Comparison of ENCODE assay signal across 11 cellular contexts in genomic region chr12:52043386-52044212, GRCh38. TPM values are rescaled to one million over a fixed set of nuclear protein-coding genes. Genes with fewer than 3 reads are reported as not detected.
DNase-seq lines count a peak whose midpoint lies in the region; ATAC-seq and TF ChIP-seq lines count a peak whose summit lies in the region.
"Had no signal": no experiment of that assay in that cellular context is flagged by ENCODE, and none has a peak within 500 bp of the region (broad histone marks: within the 10 kb centered on the region; RNA-seq: fewer than 3 reads in every experiment).

No MANE protein-coding gene starts in this region.

- peaks cover 19% of the 10 kb centered on the region for H3K4me1 ChIP-seq in CD4-positive, CD25-positive, alpha-beta regulatory T cell (ENCODE audit: control insufficient read depth, insufficient read depth, low read length, poor library complexity, severe bottlenecking)
- H3K4me1 ChIP-seq in colonic mucosa, result peaks cover 9% of the 10 kb centered on the region

- no peaks in the 10 kb centered on the region for H3K36me3 Mint-ChIP-seq in CD4-positive, CD25-positive, alpha-beta regulatory T cell

- TF ChIP-seq CTCF in colonic mucosa (IDR thresholded peaks at IDR 0.05), result no peak

- peaks cover 0 to 27% (median 24%) of the 10 kb centered on the region in 4 donors for H3K4me1 Mint-ChIP-seq in CD4-positive, CD25-positive, alpha-beta regulatory T cell

- DNase-seq in CD4-positive, CD25-positive, alpha-beta regulatory T cell, result no peak
- DNase-seq in colonic mucosa, result no peak
- no peak for DNase-seq in left lobe of liver (ENCODE audit: low spot score)
- DNase-seq in activated T-cell treated with anti-CD3 and anti-CD28 coated beads, Interleukin-2, amount 50 U/mL, for 48 hours, result no peak
- DNase-seq in NCI-H2227 (lab: John Stamatoyannopoulos, UW; ENCODE audit: unreplicated experiment), result no peak
- DNase-seq: CD4-positive, alpha-beta T cell; NCI-H2171 treated with DMSO at 0.1 percent for 48 hours; stimulated activated CD4-positive, alpha-beta T cell treated with anti-CD3 and anti-CD28 coated beads, Interleukin-1b, Interleukin-23, amount 100 ng/mL, for 48 hours had no signal

- H3K27me3 ChIP-seq in CD4-positive, CD25-positive, alpha-beta regulatory T cell (ENCODE audit: control insufficient read depth, insufficient read depth, low read length), result no peaks in the 10 kb centered on the region
- no peaks in the 10 kb centered on the region for H3K27me3 ChIP-seq in colonic mucosa

- H3K36me3 ChIP-seq in CD4-positive, CD25-positive, alpha-beta regulatory T cell (ENCODE audit: control insufficient read depth, insufficient read depth, low read length), result no peaks in the 10 kb centered on the region
- H3K36me3 ChIP-seq in colonic mucosa, result no peaks in the 10 kb centered on the region

- H3K9me3 ChIP-seq in CD4-positive, CD25-positive, alpha-beta regulatory T cell (ENCODE audit: control insufficient read depth in 2 of 2, low read length in 2 of 2), result no peaks in the 10 kb centered on the region
- H3K9me3 ChIP-seq in colonic mucosa, result no peaks in the 10 kb centered on the region

- no peak overlapping the region for H3K4me3 Mint-ChIP-seq in CD4-positive, CD25-positive, alpha-beta regulatory T cell
- H3K4me3 Mint-ChIP-seq: CD4-positive, alpha-beta T cell had no signal

- peak overlapping the region; percentile 1 to 2 for H3K9ac ChIP-seq in colonic mucosa (ENCODE audit: low read depth in 2 of 2, low read length in 2 of 2)

- H3K27ac Mint-ChIP-seq in CD4-positive, CD25-positive, alpha-beta regulatory T cell, result no peak overlapping the region
- H3K27ac Mint-ChIP-seq: CD4-positive, alpha-beta T cell had no signal

- intact Hi-C loops in colonic mucosa (cut with DNase I), result no loop called here

- H3K4me3 ChIP-seq in CD4-positive, CD25-positive, alpha-beta regulatory T cell (ENCODE audit: low read depth, low read length), result no peak overlapping the region
- H3K4me3 ChIP-seq in colonic mucosa (no peak overlapping the region), skin epidermis (peak overlapping the region in 1 of 7 experiments; percentile 4)

- H3K27me3 Mint-ChIP-seq in CD4-positive, CD25-positive, alpha-beta regulatory T cell, result no peaks in the 10 kb centered on the region
- H3K27me3 Mint-ChIP-seq: CD4-positive, alpha-beta T cell had no signal

- no peak for ATAC-seq in CD4-positive, CD25-positive, alpha-beta regulatory T cell (ENCODE audit: low read depth in 2 of 2)
- ATAC-seq in left lobe of liver, result peak; percentile 11
- no peak for ATAC-seq in SK-N-SH treated with all-trans-retinoic acid at 6 μM for 48 hours
- ATAC-seq in HG02852 (IDR thresholded peaks at IDR 0.05; ENCODE audit: unreplicated experiment), result no peak

- no peaks in the 10 kb centered on the region for H3K9me3 Mint-ChIP-seq in CD4-positive, CD25-positive, alpha-beta regulatory T cell
- H3K9me3 Mint-ChIP-seq: CD4-positive, alpha-beta T cell had no signal

- H3K27ac ChIP-seq in CD4-positive, CD25-positive, alpha-beta regulatory T cell (ENCODE audit: insufficient read depth, low read length, poor library complexity, severe bottlenecking), result peak overlapping the region; percentile 23
- H3K27ac ChIP-seq in colonic mucosa (peak overlapping the region; percentile 53), skin epidermis (peak overlapping the region in 15 of 21 experiments; percentile 18 to 93 (median 66))

TF ChIP-seq in SK-N-SH treated with all-trans-retinoic acid at 6 μM for 48 hours, 23 proteins besides CTCF, POLR2A, EP300 and RAD21:
- no peak for TF ChIP-seq ESRRG (CRISPR knock-in tag; IDR thresholded peaks at IDR 0.05)
- TF ChIP-seq PPARA (CRISPR knock-in tag; IDR thresholded peaks at IDR 0.05; ENCODE audit: borderline replicate concordance), result no peak
- no peak for TF ChIP-seq GLIS3 (CRISPR knock-in tag; IDR thresholded peaks at IDR 0.05)
- no peak for TF ChIP-seq TOX (CRISPR knock-in tag; IDR thresholded peaks at IDR 0.05; ENCODE audit: borderline replicate concordance)
- TF ChIP-seq OSR1 (CRISPR knock-in tag; IDR thresholded peaks at IDR 0.05), result no peak
- TF ChIP-seq, protein P1, sequence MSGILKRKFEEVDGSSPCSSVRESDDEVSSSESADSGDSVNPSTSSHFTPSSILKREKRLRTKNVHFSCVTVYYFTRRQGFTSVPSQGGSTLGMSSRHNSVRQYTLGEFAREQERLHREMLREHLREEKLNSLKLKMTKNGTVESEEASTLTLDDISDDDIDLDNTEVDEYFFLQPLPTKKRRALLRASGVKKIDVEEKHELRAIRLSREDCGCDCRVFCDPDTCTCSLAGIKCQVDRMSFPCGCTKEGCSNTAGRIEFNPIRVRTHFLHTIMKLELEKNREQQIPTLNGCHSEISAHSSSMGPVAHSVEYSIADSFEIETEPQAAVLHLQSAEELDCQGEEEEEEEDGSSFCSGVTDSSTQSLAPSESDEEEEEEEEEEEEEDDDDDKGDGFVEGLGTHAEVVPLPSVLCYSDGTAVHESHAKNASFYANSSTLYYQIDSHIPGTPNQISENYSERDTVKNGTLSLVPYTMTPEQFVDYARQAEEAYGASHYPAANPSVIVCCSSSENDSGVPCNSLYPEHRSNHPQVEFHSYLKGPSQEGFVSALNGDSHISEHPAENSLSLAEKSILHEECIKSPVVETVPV (CRISPR knock-in tag; IDR thresholded peaks at IDR 0.05), result no peak
- no peak for TF ChIP-seq ARNTL (CRISPR knock-in tag; IDR thresholded peaks at IDR 0.05; ENCODE audit: borderline replicate concordance, low read depth)
- TF ChIP-seq ISL1 (CRISPR knock-in tag; IDR thresholded peaks at IDR 0.05), result no peak
- TF ChIP-seq ZFP30 (CRISPR knock-in tag; IDR thresholded peaks at IDR 0.05), result no peak
- TF ChIP-seq SNAI2 (CRISPR knock-in tag; IDR thresholded peaks at IDR 0.05), result no peak
- TF ChIP-seq RARB (CRISPR knock-in tag; IDR thresholded peaks at IDR 0.05), result no peak
- TF ChIP-seq ZFP3 (CRISPR knock-in tag; IDR thresholded peaks at IDR 0.05), result no peak
- no peak for TF ChIP-seq ZNF8 (CRISPR knock-in tag; IDR thresholded peaks at IDR 0.05)
- TF ChIP-seq BACH2 (CRISPR knock-in tag; IDR thresholded peaks at IDR 0.05; ENCODE audit: borderline replicate concordance), result no peak
- no peak for TF ChIP-seq TCF4 (CRISPR knock-in tag; IDR thresholded peaks at IDR 0.05; ENCODE audit: borderline replicate concordance)
- no peak for TF ChIP-seq ZNF565 (CRISPR knock-in tag; conservative IDR thresholded peaks at IDR 0.05; ENCODE audit: low read depth)
- TF ChIP-seq, protein P2, sequence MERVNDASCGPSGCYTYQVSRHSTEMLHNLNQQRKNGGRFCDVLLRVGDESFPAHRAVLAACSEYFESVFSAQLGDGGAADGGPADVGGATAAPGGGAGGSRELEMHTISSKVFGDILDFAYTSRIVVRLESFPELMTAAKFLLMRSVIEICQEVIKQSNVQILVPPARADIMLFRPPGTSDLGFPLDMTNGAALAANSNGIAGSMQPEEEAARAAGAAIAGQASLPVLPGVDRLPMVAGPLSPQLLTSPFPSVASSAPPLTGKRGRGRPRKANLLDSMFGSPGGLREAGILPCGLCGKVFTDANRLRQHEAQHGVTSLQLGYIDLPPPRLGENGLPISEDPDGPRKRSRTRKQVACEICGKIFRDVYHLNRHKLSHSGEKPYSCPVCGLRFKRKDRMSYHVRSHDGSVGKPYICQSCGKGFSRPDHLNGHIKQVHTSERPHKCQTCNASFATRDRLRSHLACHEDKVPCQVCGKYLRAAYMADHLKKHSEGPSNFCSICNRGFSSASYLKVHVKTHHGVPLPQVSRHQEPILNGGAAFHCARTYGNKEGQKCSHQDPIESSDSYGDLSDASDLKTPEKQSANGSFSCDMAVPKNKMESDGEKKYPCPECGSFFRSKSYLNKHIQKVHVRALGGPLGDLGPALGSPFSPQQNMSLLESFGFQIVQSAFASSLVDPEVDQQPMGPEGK (CRISPR knock-in tag; IDR thresholded peaks at IDR 0.05; ENCODE audit: borderline replicate concordance), result no peak
- no peak for TF ChIP-seq CSDC2 (CRISPR knock-in tag; IDR thresholded peaks at IDR 0.05)
- no peak for TF ChIP-seq ZC3H10 (CRISPR knock-in tag; IDR thresholded peaks at IDR 0.05)

RNA-seq across cellular contexts. Expression of gene NR4A1, which starts 7.6 kb away (rescaled TPM):
- total RNA-seq in CD4-positive, CD25-positive, alpha-beta regulatory T cell, result 143 TPM
- under 1 TPM; 0.22 to 0.54 (median 0.47) TPM for polyA plus RNA-seq in CD4-positive, CD25-positive, alpha-beta regulatory T cell
- total RNA-seq in colonic mucosa, result 10 to 100 TPM; 51.1 to 52.0 TPM
- 5.4 TPM for total RNA-seq in left lobe of liver

RNA-seq across cellular contexts. Expression of gene ATG101, which starts 26.2 kb away (rescaled TPM):
- total RNA-seq in CD4-positive, CD25-positive, alpha-beta regulatory T cell, result 33.5 TPM
- polyA plus RNA-seq in CD4-positive, CD25-positive, alpha-beta regulatory T cell, result 10 to 100 TPM; 30.1 to 38.2 (median 34.8) TPM
- total RNA-seq in colonic mucosa (10 to 100 TPM; 37.7 to 44.0 TPM), left lobe of liver (18.0 TPM)

RNA-seq across cellular contexts. Expression of gene SMIM41, which starts 35.9 kb away (rescaled TPM):
- 0.54 TPM for total RNA-seq in CD4-positive, CD25-positive, alpha-beta regulatory T cell
- polyA plus RNA-seq in CD4-positive, CD25-positive, alpha-beta regulatory T cell, result not detected
- total RNA-seq in colonic mucosa (under 1 TPM; 0.30 to 0.58 TPM), left lobe of liver (not detected)
- total RNA-seq: CD4-positive, alpha-beta T cell had no signal

RNA-seq across cellular contexts. Expression of gene TAMALIN, which starts 36.9 kb away (rescaled TPM):
- total RNA-seq in CD4-positive, CD25-positive, alpha-beta regulatory T cell, result 253 TPM
- polyA plus RNA-seq in CD4-positive, CD25-positive, alpha-beta regulatory T cell, result 1 to 10 TPM in 2 of 4 donors, under 1 TPM in 2; 0.37 to 4.3 (median 0.91) TPM
- total RNA-seq in colonic mucosa (10 to 100 TPM in 1 of 2 donors, 1 to 10 TPM in 1; 5.0 to 15.2 TPM), left lobe of liver (5.5 TPM)
